2 cellular contexts compared by ENCODE assay signal in the genomic region with DNA sequence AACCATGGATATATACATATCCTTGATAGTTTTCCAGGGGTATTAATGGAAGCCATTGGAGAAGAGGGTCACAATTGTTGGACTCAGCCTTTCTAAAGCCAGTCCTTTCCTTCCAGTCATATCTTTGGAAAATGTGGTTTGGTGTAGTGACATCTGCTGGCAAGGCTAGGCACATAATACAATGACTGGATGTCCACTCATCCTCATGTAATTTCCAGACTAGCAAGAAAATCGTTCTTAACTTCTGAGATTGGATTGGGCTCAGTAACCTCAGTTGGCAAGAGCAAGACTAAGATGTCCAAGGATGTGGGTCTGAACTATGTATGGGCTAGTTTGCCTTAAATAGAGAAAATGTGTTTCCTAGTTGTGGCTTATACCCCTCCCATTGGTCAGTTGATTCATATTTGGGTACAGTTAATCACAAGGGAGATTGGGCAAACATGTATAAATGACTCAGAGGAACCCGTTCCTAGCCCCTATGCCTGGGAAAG.
TF ChIP-seq lines count a peak whose summit lies in the region.

No MANE protein-coding gene starts in this region.

TF ChIP-seq in GM12891, 5 proteins besides CTCF, POLR2A, EP300 and RAD21 (continued from another document):
- no peak for TF ChIP-seq PAX5 (IDR thresholded peaks at IDR 0.05; ENCODE audit: insufficient read depth, low read length, severe bottlenecking)
- no peak for TF ChIP-seq POU2F2 (IDR thresholded peaks at IDR 0.05; ENCODE audit: low read depth, low read length)
- TF ChIP-seq POLR2AphosphoS5 (IDR thresholded peaks at IDR 0.05; ENCODE audit: low read depth, low read length) = no peak
- TF ChIP-seq SPI1 (IDR thresholded peaks at IDR 0.05; ENCODE audit: low read depth, low read length) = no peak

TF ChIP-seq in HepG2, 621 proteins besides CTCF, POLR2A, EP300 and RAD21 (continued from another document):
- peak; percentile 71 for TF ChIP-seq STAG1 (CRISPR knock-in tag; IDR thresholded peaks at IDR 0.05)
- TF ChIP-seq SMC3 (IDR thresholded peaks at IDR 0.05; ENCODE audit: low read length) = peak; percentile 77
- no peak for TF ChIP-seq RBM22 (optimal IDR thresholded peaks at IDR 0.05; ENCODE audit: low read length)
- TF ChIP-seq, protein P1, sequence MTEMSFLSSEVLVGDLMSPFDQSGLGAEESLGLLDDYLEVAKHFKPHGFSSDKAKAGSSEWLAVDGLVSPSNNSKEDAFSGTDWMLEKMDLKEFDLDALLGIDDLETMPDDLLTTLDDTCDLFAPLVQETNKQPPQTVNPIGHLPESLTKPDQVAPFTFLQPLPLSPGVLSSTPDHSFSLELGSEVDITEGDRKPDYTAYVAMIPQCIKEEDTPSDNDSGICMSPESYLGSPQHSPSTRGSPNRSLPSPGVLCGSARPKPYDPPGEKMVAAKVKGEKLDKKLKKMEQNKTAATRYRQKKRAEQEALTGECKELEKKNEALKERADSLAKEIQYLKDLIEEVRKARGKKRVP (CRISPR knock-in tag; IDR thresholded peaks at IDR 0.05) = 0 out of 4 replicates have a peak, but pooled peaks of 1 of the 2 experiments have one; percentile 14
- TF ChIP-seq TEAD3 (CRISPR knock-in tag; optimal IDR thresholded peaks at IDR 0.05; ENCODE audit: borderline replicate concordance) = peak; percentile 18
- TF ChIP-seq ZNF335 (CRISPR knock-in tag; IDR thresholded peaks at IDR 0.05) = peak; percentile 95
